ENCODE assay signal across 8 cellular contexts in genomic region chr19:38617764-38618589, GRCh38. TPM values are rescaled to one million over a fixed set of nuclear protein-coding genes. Genes with fewer than 3 reads are reported as not detected.
A peak's percentile ranks its signal among the peaks of the same experiment; 100 is the strongest.
DNase-seq lines count a peak whose midpoint lies in the region; ATAC-seq lines count a peak whose summit lies in the region.

Gene MAP4K1 (minus strand): TSS chr19:38617953. CDS start chr19:38617895, 58 bp downstream.

- peak within 1 kb of the TSS; percentile 88 for H3K27ac ChIP-seq in thymus (ENCODE audit: low read depth)

- no peaks in the 10 kb centered on the region for H3K9me3 ChIP-seq in neuron (ENCODE audit: low read length)
- H3K9me3 ChIP-seq in thymus (ENCODE audit: control insufficient read depth) = no peaks in the 10 kb centered on the region

- ATAC-seq in GM18498 (IDR thresholded peaks at IDR 0.05; ENCODE audit: unreplicated experiment) (peak; percentile 66), HG02678 (IDR thresholded peaks at IDR 0.05; ENCODE audit: unreplicated experiment) (peak; percentile 61), esophagus mucosa (peak; percentile 58)

- peak; percentile 85 for DNase-seq in NCI-H345 (lab: John Stamatoyannopoulos, UW)
- peak; percentile 59 for DNase-seq in activated CD8-positive, alpha-beta memory T cell treated with anti-CD3 and anti-CD28 coated beads, Interleukin-2, amount 50 U/mL, for 4 hours
- no peak for DNase-seq in GM03348 (ENCODE audit: low spot score)

- 5% methylated on average over 28 of the region's 28 CpGs for WGBS in thymus

- H2AFZ ChIP-seq in neuron (ENCODE audit: low read depth, low read length) = peak within 1 kb of the TSS; percentile 27

- peaks cover 13% of the 10 kb centered on the region for H3K4me1 ChIP-seq in neuron (ENCODE audit: insufficient read depth, low read length)
- H3K4me1 ChIP-seq in thymus (ENCODE audit: control insufficient read depth, insufficient read depth, low read length) = peaks cover 15% of the 10 kb centered on the region

- H3K4me3 ChIP-seq in neuron (ENCODE audit: low read length) (peak within 1 kb of the TSS; percentile 73), thymus (ENCODE audit: low read length) (peak within 1 kb of the TSS; percentile 66)

- H3K27me3 ChIP-seq in neuron (ENCODE audit: insufficient read depth, low read length) = no peaks in the 10 kb centered on the region
- H3K27me3 ChIP-seq in thymus (ENCODE audit: control insufficient read depth, insufficient read depth) = no peaks in the 10 kb centered on the region

- H3K36me3 ChIP-seq in neuron (ENCODE audit: insufficient read depth, low read length) = peaks cover 17% of the 10 kb centered on the region
- H3K36me3 ChIP-seq in thymus (ENCODE audit: control insufficient read depth, insufficient read depth) = peaks cover 38% of the 10 kb centered on the region

RNA-seq across cellular contexts. Expression of gene MAP4K1, which starts in this region (rescaled TPM):
- total RNA-seq in esophagus mucosa = 3.4 TPM
- polyA plus RNA-seq in thymus = 82.9 TPM
